21 cellular contexts compared by ENCODE assay signal in the genomic region with DNA sequence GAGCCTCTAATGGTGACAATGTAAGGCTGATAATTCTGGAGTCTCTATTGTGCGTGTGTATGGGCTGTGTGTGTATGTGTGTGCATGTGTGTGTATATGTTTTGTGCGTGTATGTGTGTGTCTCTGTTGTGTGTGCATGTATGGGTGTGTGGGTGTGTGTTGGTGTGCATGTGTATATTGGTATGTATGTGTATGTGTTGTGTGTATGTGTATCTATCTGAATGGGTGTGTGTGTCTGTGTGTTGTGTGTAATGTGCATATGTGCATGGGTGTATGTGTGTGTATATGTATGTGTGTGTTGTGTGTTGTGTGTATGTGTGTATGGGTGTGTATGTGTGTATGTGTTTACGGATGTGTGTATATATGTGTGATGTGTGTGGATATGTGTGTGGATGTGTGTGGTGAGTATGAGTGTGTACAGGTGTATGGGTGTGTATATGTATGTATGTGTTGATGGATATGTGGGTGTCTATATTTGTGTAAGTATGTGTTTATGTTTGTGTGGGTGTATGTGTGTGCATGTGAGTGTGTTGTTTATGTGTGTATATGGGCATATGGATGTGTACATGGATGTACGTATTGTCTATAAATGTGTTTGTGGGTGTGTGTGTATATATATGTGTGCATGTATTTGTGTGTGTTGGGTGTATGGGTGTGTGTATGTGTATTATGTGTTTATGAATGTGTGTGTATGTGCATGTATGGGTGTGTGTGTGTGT.
DNase-seq lines count a peak whose midpoint lies in the region; ATAC-seq, FAIRE-seq and TF ChIP-seq lines count a peak whose summit lies in the region.
"Had no signal": no experiment of that assay in that cellular context is flagged by ENCODE, and none has a peak within 500 bp of the region (broad histone marks: within the 10 kb centered on the region; RNA-seq: fewer than 3 reads in every experiment).

No MANE protein-coding gene starts in this region.

- H3K9ac ChIP-seq in IMR-90 (ENCODE audit: low read depth, low read length) (no peak overlapping the region), H1 (replicated peaks in 1 of 4; ENCODE audit: extremely low read depth in 1 of 4, low read depth in 3 of 4, low read length in 3 of 4) (no peak overlapping the region; a peak in 1 of 7 replicates)
- H3K9ac ChIP-seq: GM23248 had no signal

- dilution Hi-C loops in IMR-90 (cut with HindIII; ENCODE audit: low sequenced_read_pairs, unreplicated experiment) = no loop called here

- H3K4ac ChIP-seq in IMR-90 (ENCODE audit: low read depth, low read length) (no peak overlapping the region), H1 (replicated peaks; ENCODE audit: insufficient read length, low read depth, low read length) (no peak overlapping the region)

- H2BK120ac ChIP-seq in IMR-90 (ENCODE audit: low read depth, low read length) = no peak overlapping the region
- H2BK120ac ChIP-seq in H1 (replicated peaks; ENCODE audit: low read depth, low read length) = no peak overlapping the region

- H2AFZ ChIP-seq in IMR-90 (replicated peaks; ENCODE audit: low read length, poor library complexity) = no peak overlapping the region
- H2AFZ ChIP-seq in H1 (ENCODE audit: low read length) = no peak overlapping the region
- H2AFZ ChIP-seq: GM23248 had no signal

- peaks cover 6% of the 10 kb centered on the region; the same call in 1 of the 2 replicates for H3K23me2 ChIP-seq in H1 (ENCODE audit: low read depth, low read length)

- TF ChIP-seq CTCF in IMR-90 (conservative IDR thresholded peaks at IDR 0.05; ENCODE audit: low read depth, low read length) (no peak), H1 (IDR thresholded peaks at IDR 0.05; ENCODE audit: control extremely low read depth in 1 of 3, insufficient read depth in 1 of 3, low read depth in 1 of 3, low read length in 3 of 3) (no peak)

- no peak overlapping the region for H2AK9ac ChIP-seq in IMR-90 (replicated peaks; ENCODE audit: low read depth, low read length, poor library complexity)

- no peak overlapping the region for H4K8ac ChIP-seq in IMR-90 (ENCODE audit: low read depth in 2 of 2, low read length in 2 of 2)
- H4K8ac ChIP-seq in H1 (ENCODE audit: extremely low read depth, insufficient read depth, low read length) = no peak overlapping the region

- H4K5ac ChIP-seq in IMR-90 (ENCODE audit: low read depth, low read length) = no peak overlapping the region
- H4K5ac ChIP-seq in H1 (ENCODE audit: insufficient read length, low read depth, low read length) = no peak overlapping the region

- no peaks in the 10 kb centered on the region for H3K79me1 ChIP-seq in IMR-90 (ENCODE audit: low read depth in 1 of 2, low read length in 2 of 2)
- no peaks in the 10 kb centered on the region for H3K79me1 ChIP-seq in H1 (ENCODE audit: low read depth, low read length)

- H2BK12ac ChIP-seq in H1 (ENCODE audit: low read depth, low read length) = no peak overlapping the region; the same call in 1 of the 2 replicates

- no peaks in the 10 kb centered on the region for H3K36me3 ChIP-seq in IMR-90 (ENCODE audit: control insufficient read depth, insufficient read depth, low read length)
- H3K36me3 ChIP-seq in H1 (ENCODE audit: control insufficient read depth in 2 of 4, insufficient read depth in 4 of 4, low read length in 3 of 4) = no peaks in the 10 kb centered on the region

- no peak for TF ChIP-seq RAD21 in IMR-90 (IDR thresholded peaks at IDR 0.05; ENCODE audit: low read length)
- TF ChIP-seq RAD21 in H1 (IDR thresholded peaks at IDR 0.05 in 1 of 2, conservative IDR thresholded peaks at IDR 0.05 in 1 of 2; ENCODE audit: low read depth in 2 of 2, low read length in 2 of 2) = no peak

- H3K4me3 ChIP-seq in IMR-90 (ENCODE audit: insufficient read depth, low read depth, low read length) (no peak overlapping the region), H1 (ENCODE audit: extremely low read depth in 1 of 4, insufficient read depth in 2 of 4, low read depth in 3 of 4, low read length in 4 of 4) (no peak overlapping the region)
- H3K4me3 ChIP-seq: GM23248 had no signal

- H2BK20ac ChIP-seq in IMR-90 (ENCODE audit: low read depth, low read length) = no peak overlapping the region
- no peak overlapping the region for H2BK20ac ChIP-seq in H1 (ENCODE audit: low read length)

- CTCF ChIA-PET in IMR-90 (lab: Yijun Ruan, JAX) = no interaction called here
- CTCF ChIA-PET in H1 (lab: Charles Lee; ENCODE audit: partially characterized antibody) = interaction anchor here (0.7 to 1.9 kb wide), 2 partner anchors 10 to 30 kb away, joined by 3 to 6 read pairs; no protein-coding TSS in a partner anchor

- H3K14ac ChIP-seq in IMR-90 (replicated peaks; ENCODE audit: low read depth, low read length) (no peak overlapping the region), H1 (ENCODE audit: insufficient read length) (no peak overlapping the region)

- TF ChIP-seq EP300 in H1 (IDR thresholded peaks at IDR 0.05; ENCODE audit: borderline replicate concordance in 1 of 2, low read depth in 2 of 2, low read length in 2 of 2) = no peak

- no peak for DNase-seq in GM12892 (ENCODE audit: insufficient read length)
- no peak for DNase-seq in IMR-90
- no peak for DNase-seq in H1 (ENCODE audit: low read depth in 1 of 2, low spot score in 2 of 2)
- no peak for DNase-seq in NCI-H146 (lab: John Stamatoyannopoulos, UW)
- no peak for DNase-seq in NCI-H1694 treated with DMSO at 0.1 percent for 48 hours (lab: John Stamatoyannopoulos, UW)
- DNase-seq: AML-193; CD4-positive, alpha-beta T cell; DMS153; DMS79; GDM1; GM23248; HCEC 1CT; HFFc6; Kasumi-1; KG1 had no signal

- H3K79me2 ChIP-seq in H1 (ENCODE audit: control insufficient read depth in 1 of 2, insufficient read depth in 2 of 2, low read length in 2 of 2) = no peaks in the 10 kb centered on the region

- H3K27me3 ChIP-seq in IMR-90 (ENCODE audit: control insufficient read depth, insufficient read depth, low read length) (no peaks in the 10 kb centered on the region), H1 (replicated peaks in 1 of 4; ENCODE audit: control insufficient read depth in 3 of 4, extremely low read depth in 1 of 4, insufficient read depth in 3 of 4, low read length in 3 of 4) (peaks cover 0 to 1% (median 0%) of the 10 kb centered on the region in 4 experiments; a peak in 2 of 7 replicates)

- BruUV-seq in IMR-90 (replicated peaks; lab: Mats Ljungman, UMichigan) = no TSS peak

- FAIRE-seq in GM12892 (lab: Jason Lieb, UNC) = peak; percentile 62
- FAIRE-seq in H1 (lab: Jason Lieb, UNC) = no peak
- FAIRE-seq: A204.1, GM19239, H54 had no signal

- H3K18ac ChIP-seq in IMR-90 (ENCODE audit: low read depth, low read length) = no peak overlapping the region
- no peak overlapping the region for H3K18ac ChIP-seq in H1 (ENCODE audit: extremely low read depth, low read length)

- POLR2A ChIA-PET in IMR-90 (lab: Charles Lee; ENCODE audit: unreplicated experiment) (no interaction called here), H1 (lab: Charles Lee; ENCODE audit: partially characterized antibody) (no interaction called here)

- H3K4me2 ChIP-seq in IMR-90 (ENCODE audit: low read depth, low read length) = no peak overlapping the region
- H3K4me2 ChIP-seq in H1 (ENCODE audit: insufficient read depth in 1 of 2, low read depth in 2 of 2, low read length in 2 of 2) = no peak overlapping the region

- H3K9me3 ChIP-seq in IMR-90 (ENCODE audit: control insufficient read depth, insufficient read depth, low read length) = no peaks in the 10 kb centered on the region; the same call in none of the 2 replicates
- peaks cover 0 to 4% of the 10 kb centered on the region in 2 experiments; a peak in 1 of 4 replicates for H3K9me3 ChIP-seq in H1 (ENCODE audit: insufficient read depth in 2 of 2, low read depth in 1 of 2, low read length in 1 of 2)

- H4K91ac ChIP-seq in IMR-90 (ENCODE audit: insufficient read depth, low read depth, low read length) = no peak overlapping the region
- H4K91ac ChIP-seq in H1 (replicated peaks; ENCODE audit: insufficient read length, low read length) = peak overlapping the region; percentile 45

- no peaks in the 10 kb centered on the region for H3K9me1 ChIP-seq in IMR-90 (ENCODE audit: insufficient read depth, low read length)

- H2BK5ac ChIP-seq in IMR-90 (ENCODE audit: low read depth, low read length, poor library complexity, severe bottlenecking) (peak overlapping the region; percentile 84), H1 (ENCODE audit: low read depth, low read length) (no peak overlapping the region)

- in situ Hi-C loops in IMR-90 (cut with MboI; ENCODE audit: low sequenced_read_pairs) = no loop called here

- WGBS in IMR-90 (ENCODE audit: extremely low coverage in 2 of 2, insufficient read length in 1 of 2), 2 experiments = 73% methylated on average over 3 of the region's 4 CpGs; no CpG with 5 or more reads in 1 of the 2 experiments
- WGBS in H1 (ENCODE audit: extremely low coverage in 1 of 2, insufficient coverage in 1 of 2, insufficient read length in 1 of 2, insufficient replicate concordance in 2 of 2, low coverage in 1 of 2, low lambda C conversion rate in 2 of 2, missing lambda C conversion rate in 1 of 2), 2 experiments = 89% methylated on average over 4 of the region's 4 CpGs; no CpG with 5 or more reads in 1 of the 2 experiments

- H3K56ac ChIP-seq in IMR-90 (ENCODE audit: extremely low read depth, insufficient read depth, low read length) (no peak overlapping the region), H1 (replicated peaks; ENCODE audit: insufficient read length, low read depth, low read length) (peak overlapping the region; percentile 95)

- intact Hi-C loops in IMR-90 (cut with micrococcal nuclease) = no loop called here

- H2AK5ac ChIP-seq in IMR-90 (ENCODE audit: low read depth, low read length) (no peak overlapping the region), H1 (ENCODE audit: low read depth, low read length) (peak overlapping the region; percentile 34; the same call in 1 of the 2 replicates)

- no peak overlapping the region for H3K23ac ChIP-seq in IMR-90 (ENCODE audit: low read depth, low read length)
- peak overlapping the region; percentile 53 for H3K23ac ChIP-seq in H1 (ENCODE audit: insufficient read length)

- ATAC-seq in IMR-90 (ENCODE audit: low read depth) (no peak), HG03439 (IDR thresholded peaks at IDR 0.05; ENCODE audit: unreplicated experiment) (no peak), HG03108 (IDR thresholded peaks at IDR 0.05; ENCODE audit: unreplicated experiment) (no peak)

- H3K4me1 ChIP-seq in IMR-90 (ENCODE audit: control insufficient read depth, insufficient read depth, low read length) = no peaks in the 10 kb centered on the region
- H3K4me1 ChIP-seq in H1 (replicated peaks in 1 of 4; ENCODE audit: control insufficient read depth in 3 of 4, insufficient read depth in 4 of 4, low read length in 3 of 4) = peaks cover 0 to 7% (median 3%) of the 10 kb centered on the region in 4 experiments; a peak in 5 of 7 replicates

- H3K27ac ChIP-seq in IMR-90 (ENCODE audit: insufficient read depth, low read length) = no peak overlapping the region
- no peak overlapping the region for H3K27ac ChIP-seq in H1 (ENCODE audit: low read depth, low read length)
- H3K27ac ChIP-seq: C4-2B, GM23248 had no signal

- H2BK15ac ChIP-seq in IMR-90 (ENCODE audit: low read depth, low read length) = no peak overlapping the region
- 0 out of 2 replicates have a peak overlapping the region, but pooled peaks have one; percentile 62 for H2BK15ac ChIP-seq in H1 (ENCODE audit: low read length)

- H4K20me1 ChIP-seq in IMR-90 (ENCODE audit: insufficient read depth, low read length) = no peaks in the 10 kb centered on the region
- peaks cover 0 to 3% of the 10 kb centered on the region in 2 experiments for H4K20me1 ChIP-seq in H1 (replicated peaks in 1 of 2; ENCODE audit: control insufficient read depth in 1 of 2, insufficient read depth in 2 of 2, low read length in 2 of 2)

- no peak for TF ChIP-seq POLR2A in GM12892 (IDR thresholded peaks at IDR 0.05; ENCODE audit: low read depth, low read length)
- no peak for TF ChIP-seq POLR2A in IMR-90 (IDR thresholded peaks at IDR 0.05; ENCODE audit: low read depth, low read length)
- TF ChIP-seq POLR2A in H1 (IDR thresholded peaks at IDR 0.05; ENCODE audit: control extremely low read depth in 1 of 2, low read depth in 2 of 2, low read length in 2 of 2) = no peak
